Comparison of ENCODE assay signal across 14 cellular contexts in genomic region chrX:129529685-129530281, GRCh38. TPM values are rescaled to one million over a fixed set of nuclear protein-coding genes. Genes with fewer than 3 reads are reported as not detected.
A peak's percentile ranks its signal among the peaks of the same experiment; 100 is the strongest.
DNase-seq lines count a peak whose midpoint lies in the region; ATAC-seq and TF ChIP-seq lines count a peak whose summit lies in the region.
"Had no signal": no experiment of that assay in that cellular context is flagged by ENCODE, and none has a peak within 500 bp of the region (broad histone marks: within the 10 kb centered on the region; RNA-seq: fewer than 3 reads in every experiment).

No MANE protein-coding gene starts in this region.

- H3K27ac ChIP-seq in RWPE2 (ENCODE audit: poor library complexity, severe bottlenecking) (no peak overlapping the region), left ventricle myocardium inferior (replicated peaks) (no peak overlapping the region)

- intact Hi-C loops in left ventricle myocardium inferior (cut with micrococcal nuclease), result no loop called here

- no peak overlapping the region for H3K27ac Mint-ChIP-seq in endothelial cell (ENCODE audit: unreplicated experiment)

- DNase-seq in DMS153 (lab: John Stamatoyannopoulos, UW), result peak; percentile 45
- DNase-seq in NCI-H1694 treated with DMSO at 0.1 percent for 48 hours (lab: John Stamatoyannopoulos, UW), result peak; percentile 80
- DNase-seq in RWPE2 (ENCODE audit: low spot score), result no peak
- DNase-seq in fibroblast of pulmonary artery (ENCODE audit: low read depth), result peak; percentile 56
- no peak for DNase-seq in endothelial cell (ENCODE audit: low spot score)
- DNase-seq in pons (ENCODE audit: low spot score), result no peak
- DNase-seq in left ventricle myocardium inferior, result no peak
- DNase-seq: activated T-cell treated with anti-CD3 and anti-CD28 coated beads, Interleukin-2, amount 50 U/mL, for 1 hour; amniotic stem cell; DND-41; effector CD4-positive, alpha-beta T cell; kidney glomerular epithelial cell; SW 1271 had no signal

- H3K36me3 ChIP-seq in RWPE2 (ENCODE audit: low read depth) (no peaks in the 10 kb centered on the region), left ventricle myocardium inferior (no peaks in the 10 kb centered on the region)

- no peak for TF ChIP-seq CTCF in RWPE2 (IDR thresholded peaks at IDR 0.05; ENCODE audit: poor library complexity, severe bottlenecking)
- no peak for TF ChIP-seq CTCF in fibroblast of pulmonary artery (IDR thresholded peaks at IDR 0.05; ENCODE audit: low read length, missing control alignments)
- TF ChIP-seq CTCF in endothelial cell (IDR thresholded peaks at IDR 0.05; ENCODE audit: unreplicated experiment), result no peak
- TF ChIP-seq CTCF in left ventricle myocardium inferior (IDR thresholded peaks at IDR 0.05; ENCODE audit: borderline replicate concordance), result no peak

- H3K36me3 Mint-ChIP-seq in endothelial cell (ENCODE audit: low read depth, unreplicated experiment), result no peaks in the 10 kb centered on the region

- H3K4me1 ChIP-seq in RWPE2 (ENCODE audit: insufficient read depth, poor library complexity, severe bottlenecking), result no peaks in the 10 kb centered on the region
- H3K4me1 ChIP-seq in left ventricle myocardium inferior, result no peaks in the 10 kb centered on the region

- ATAC-seq in RWPE2 (ENCODE audit: low read depth), result peak; percentile 51; the same call in 1 of the 3 replicates
- no peak for ATAC-seq in GM21367 (IDR thresholded peaks at IDR 0.05; ENCODE audit: unreplicated experiment)

- no peaks in the 10 kb centered on the region for H3K27me3 Mint-ChIP-seq in endothelial cell (ENCODE audit: unreplicated experiment)

- H3K4me3 ChIP-seq in RWPE2 (ENCODE audit: severe bottlenecking) (no peak overlapping the region), fibroblast of pulmonary artery (replicated peaks; ENCODE audit: low read depth, low read length) (no peak overlapping the region), left ventricle myocardium inferior (no peak overlapping the region)

- H3K9me3 ChIP-seq in RWPE2 (ENCODE audit: severe bottlenecking) (no peaks in the 10 kb centered on the region), left ventricle myocardium inferior (replicated peaks) (no peaks in the 10 kb centered on the region)

- H3K4me1 Mint-ChIP-seq in endothelial cell (ENCODE audit: unreplicated experiment), result no peaks in the 10 kb centered on the region

- H3K4me3 Mint-ChIP-seq in endothelial cell (ENCODE audit: unreplicated experiment), result no peak overlapping the region

- H3K27me3 ChIP-seq in RWPE2 (ENCODE audit: insufficient read depth, poor library complexity, severe bottlenecking) (no peaks in the 10 kb centered on the region), left ventricle myocardium inferior (ENCODE audit: low read depth) (no peaks in the 10 kb centered on the region)

- H3K9me3 Mint-ChIP-seq in endothelial cell (ENCODE audit: unreplicated experiment), result no peaks in the 10 kb centered on the region

RNA-seq across cellular contexts. Expression of gene SMARCA1, which starts 6.5 kb away (rescaled TPM):
- total RNA-seq in endothelial cell (ENCODE audit: unreplicated experiment) (61.1 TPM), left ventricle myocardium inferior (31.3 TPM)

RNA-seq across cellular contexts. Expression of gene OCRL, which starts 10.3 kb away (rescaled TPM):
- total RNA-seq in endothelial cell (ENCODE audit: unreplicated experiment), result 24.2 TPM
- total RNA-seq in left ventricle myocardium inferior, result 10.2 TPM

Comparison
In these comparisons a context has a peak if more than half of its experiments do, and no peak if none do; other contexts are left out.
1. DNase-seq: peak in DMS153 (single experiment), NCI-H1694 treated with DMSO at 0.1 percent for 48 hours (single experiment) and fibroblast of pulmonary artery (single experiment); none in RWPE2 (single experiment), endothelial cell (single experiment), pons (single experiment) and left ventricle myocardium inferior (single experiment).